Comparison of ENCODE assay signal across 9 cellular contexts in the genomic region with DNA sequence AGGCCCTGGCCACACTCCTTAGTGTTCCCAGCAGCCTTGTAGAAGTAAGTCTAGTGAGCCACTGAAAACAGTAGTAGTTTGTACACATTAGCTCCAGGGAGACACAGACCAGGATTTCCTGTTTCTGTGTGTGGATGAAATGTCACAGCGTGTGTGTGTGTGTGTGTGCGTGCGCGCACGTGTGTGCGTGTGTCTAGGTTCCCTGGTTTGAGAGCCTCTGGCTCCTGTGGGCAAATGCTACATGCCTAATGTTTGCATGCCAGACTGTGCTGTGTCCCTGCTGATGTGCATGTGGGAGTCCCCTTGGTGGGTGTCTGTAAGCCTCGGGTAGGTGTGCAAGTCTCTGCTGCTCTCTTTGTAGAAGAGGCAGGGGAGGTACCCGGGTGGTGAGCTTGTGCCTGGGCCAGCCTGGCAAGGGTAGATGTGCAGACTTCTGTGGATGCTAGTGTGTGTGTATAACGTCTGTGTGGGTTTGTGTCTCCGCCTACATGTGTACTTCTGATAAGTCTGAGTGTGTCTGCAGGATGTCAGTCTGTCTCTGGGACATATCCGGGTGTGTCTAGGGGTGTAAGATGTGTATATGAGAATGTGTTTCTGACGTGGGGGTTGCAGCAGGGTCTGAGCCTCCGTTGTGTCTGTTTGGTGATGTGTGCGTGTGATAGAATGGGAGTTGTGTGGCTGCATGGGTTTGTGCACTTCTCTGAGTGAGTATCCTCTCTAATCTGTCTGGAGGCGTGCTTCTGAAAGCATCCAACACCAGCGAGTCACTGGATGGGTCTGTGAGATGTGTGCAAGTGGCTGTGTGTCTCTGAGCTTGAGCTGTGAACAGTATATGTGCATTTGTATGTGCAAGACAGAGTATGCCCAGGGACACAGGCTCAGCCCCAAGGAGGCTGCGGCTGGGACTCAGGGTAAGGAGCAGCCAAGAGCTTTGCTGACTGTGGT. TPM values are rescaled to one million over a fixed set of nuclear protein-coding genes. Genes with fewer than 3 reads are reported as not detected.
DNase-seq lines count a peak whose midpoint lies in the region; FAIRE-seq and TF ChIP-seq lines count a peak whose summit lies in the region.
"Had no signal": no experiment of that assay in that cellular context is flagged by ENCODE, and none has a peak within 500 bp of the region (broad histone marks: within the 10 kb centered on the region; RNA-seq: fewer than 3 reads in every experiment).

No MANE protein-coding gene starts in this region.

- TF ChIP-seq CTCF in endodermal cell (conservative IDR thresholded peaks at IDR 0.05) (no peak), prostate gland (IDR thresholded peaks at IDR 0.05) (no peak)

- no peaks in the 10 kb centered on the region for H3K36me3 Mint-ChIP-seq in T-helper 2 cell treated with Interferon-gamma antibody and Interleukin-4, amounts not matched to agents 5 μg/mL and 100 μg/mL, for 36 hours (ENCODE audit: low read depth)
- H3K36me3 Mint-ChIP-seq in endodermal cell (ENCODE audit: low read depth): peaks cover 20% of the 10 kb centered on the region
- H3K36me3 Mint-ChIP-seq: natural killer cell had no signal

- peaks cover 15% of the 10 kb centered on the region for H3K4me1 Mint-ChIP-seq in T-helper 2 cell treated with Interferon-gamma antibody and Interleukin-4, amounts not matched to agents 5 μg/mL and 100 μg/mL, for 36 hours (ENCODE audit: low read depth)
- H3K4me1 Mint-ChIP-seq in endodermal cell: peaks cover 49% of the 10 kb centered on the region

- no peak for TF ChIP-seq POLR2A in prostate gland (IDR thresholded peaks at IDR 0.05)

- 87 to 93% methylated on average over 5 to 17 of the region's 17 CpGs for WGBS in endodermal cell (ENCODE audit: insufficient coverage in 1 of 2, insufficient read length in 1 of 2), 2 experiments
- WGBS in prostate gland: 47% methylated on average over 17 of the region's 17 CpGs
- 60 to 75% (median 65%) methylated on average over 16 to 17 of the region's 17 CpGs for WGBS in small intestine, 3 donors

- peak overlapping the region; percentile 33 for H3K27ac Mint-ChIP-seq in T-helper 2 cell treated with Interferon-gamma antibody and Interleukin-4, amounts not matched to agents 5 μg/mL and 100 μg/mL, for 36 hours
- H3K27ac Mint-ChIP-seq in endodermal cell: no peak overlapping the region
- H3K27ac Mint-ChIP-seq: natural killer cell had no signal

- H3K9me3 ChIP-seq in endodermal cell (ENCODE audit: control insufficient read depth, low read length) (no peaks in the 10 kb centered on the region), prostate gland (no peaks in the 10 kb centered on the region), small intestine (ENCODE audit: control insufficient read depth, low read depth) (no peaks in the 10 kb centered on the region)

- no peaks in the 10 kb centered on the region for H3K27me3 ChIP-seq in endodermal cell (ENCODE audit: control insufficient read depth, insufficient read depth, low read length, poor library complexity, severe bottlenecking)
- H3K27me3 ChIP-seq in prostate gland (replicated peaks; ENCODE audit: insufficient read depth): no peaks in the 10 kb centered on the region
- no peaks in the 10 kb centered on the region for H3K27me3 ChIP-seq in small intestine (ENCODE audit: control insufficient read depth in 2 of 2, insufficient read depth in 2 of 2, low read length in 2 of 2)

- H3K4me3 ChIP-seq in endodermal cell (ENCODE audit: low read length) (no peak overlapping the region), prostate gland (no peak overlapping the region), small intestine (ENCODE audit: low read depth in 1 of 2, low read length in 2 of 2) (no peak overlapping the region)

- H3K36me3 ChIP-seq in endodermal cell (ENCODE audit: control insufficient read depth, insufficient read depth, low read length): peaks cover 27% of the 10 kb centered on the region
- no peaks in the 10 kb centered on the region for H3K36me3 ChIP-seq in prostate gland
- no peaks in the 10 kb centered on the region for H3K36me3 ChIP-seq in small intestine (ENCODE audit: control insufficient read depth in 2 of 2, insufficient read depth in 2 of 2, low read length in 2 of 2)

- FAIRE-seq in GM19239 (lab: Jason Lieb, UNC) (peak; percentile 8), small intestine (lab: Jason Lieb, UNC) (no peak)

- H3K27me3 Mint-ChIP-seq in T-helper 2 cell treated with Interferon-gamma antibody and Interleukin-4, amounts not matched to agents 5 μg/mL and 100 μg/mL, for 36 hours (ENCODE audit: low read depth): peaks cover 11% of the 10 kb centered on the region
- H3K27me3 Mint-ChIP-seq in endodermal cell (ENCODE audit: insufficient read depth): no peaks in the 10 kb centered on the region

- DNase-seq in GM19239 (ENCODE audit: insufficient read length, low spot score) (no peak), endodermal cell (peak; percentile 33), prostate gland (ENCODE audit: low spot score) (peak; percentile 60), cortex of kidney (lab: John Stamatoyannopoulos, UW) (no peak), NCI-H146 (lab: John Stamatoyannopoulos, UW) (no peak), NCI-H187 treated with DMSO at 0.1 percent for 48 hours (lab: John Stamatoyannopoulos, UW) (no peak), small intestine (no peak)
- peak; percentile 38 for DNase-seq in T-helper 2 cell treated with Interferon-gamma antibody and Interleukin-4, amounts not matched to agents 5 μg/mL and 100 μg/mL, for 36 hours (ENCODE audit: low spot score)
- DNase-seq: natural killer cell had no signal

- H3K9ac ChIP-seq in endodermal cell (ENCODE audit: extremely low read depth, low read length, poor library complexity, severe bottlenecking): no peak overlapping the region

- H3K27ac ChIP-seq in endodermal cell (ENCODE audit: low read depth, low read length): no peak overlapping the region
- H3K27ac ChIP-seq in prostate gland: peak overlapping the region; percentile 77 to 81
- H3K27ac ChIP-seq in small intestine (ENCODE audit: low read depth in 1 of 2, low read length in 1 of 2): peak overlapping the region in 1 of 2 donors; percentile 29

- H3K4me1 ChIP-seq in endodermal cell (ENCODE audit: control insufficient read depth, insufficient read depth, low read length) (peaks cover 19% of the 10 kb centered on the region), prostate gland (replicated peaks) (peaks cover 33% of the 10 kb centered on the region), small intestine (ENCODE audit: control insufficient read depth in 2 of 2, insufficient read depth in 1 of 2, low read depth in 1 of 2, low read length in 1 of 2) (peaks cover 0 to 8% of the 10 kb centered on the region in 2 donors)

- no peaks in the 10 kb centered on the region for H3K9me3 Mint-ChIP-seq in T-helper 2 cell treated with Interferon-gamma antibody and Interleukin-4, amounts not matched to agents 5 μg/mL and 100 μg/mL, for 36 hours
- H3K9me3 Mint-ChIP-seq in endodermal cell: no peaks in the 10 kb centered on the region
- H3K9me3 Mint-ChIP-seq: natural killer cell had no signal

- intact Hi-C loops in prostate gland (cut with DNase I): no loop called here

- H3K4me3 Mint-ChIP-seq in T-helper 2 cell treated with Interferon-gamma antibody and Interleukin-4, amounts not matched to agents 5 μg/mL and 100 μg/mL, for 36 hours: peak overlapping the region; percentile 0
- H3K4me3 Mint-ChIP-seq in endodermal cell: no peak overlapping the region
- H3K4me3 Mint-ChIP-seq: natural killer cell had no signal

RNA-seq across cellular contexts. Expression of a gene that starts 19.0 kb away (rescaled TPM):
- total RNA-seq in endodermal cell (under 1 TPM; 0.18 to 0.24 TPM), prostate gland (1 to 10 TPM in 1 of 2 donors, under 1 TPM in 1; 0.14 to 1.3 TPM)
- polyA plus RNA-seq in endodermal cell (2013, experiment 1 of 2): 0.36 TPM
- polyA plus RNA-seq in endodermal cell (2013, experiment 2 of 2): 0.54 TPM
- 10 to 100 TPM; 19.5 to 61.6 (median 43.6) TPM for polyA plus RNA-seq in small intestine

Comparison
In these comparisons a context has a peak if more than half of its experiments do, and no peak if none do; other contexts are left out.
1. DNase-seq: peak in T-helper 2 cell treated with Interferon-gamma antibody and Interleukin-4, amounts not matched to agents 5 μg/mL and 100 μg/mL, for 36 hours (single experiment), endodermal cell (single experiment) and prostate gland (single experiment); none in GM19239 (single experiment), cortex of kidney (single experiment), NCI-H146 (single experiment), NCI-H187 treated with DMSO at 0.1 percent for 48 hours (single experiment) and small intestine (single experiment).